Comparison of ENCODE assay signal across 8 cellular contexts in genomic region chr5:18394154-18394804, GRCh38.
DNase-seq lines count a peak whose midpoint lies in the region; ATAC-seq and TF ChIP-seq lines count a peak whose summit lies in the region.

No MANE protein-coding gene starts in this region.

- no peaks in the 10 kb centered on the region for H3K36me3 ChIP-seq in OCI-LY3 (replicated peaks; ENCODE audit: low read depth, low read length)
- no peaks in the 10 kb centered on the region for H3K36me3 ChIP-seq in left ventricle myocardium inferior

- peak; percentile 72 for TF ChIP-seq CTCF in OCI-LY3 (IDR thresholded peaks at IDR 0.05; ENCODE audit: low read depth, low read length)
- peak; percentile 62 for TF ChIP-seq CTCF in left ventricle myocardium inferior (IDR thresholded peaks at IDR 0.05; ENCODE audit: borderline replicate concordance)
- TF ChIP-seq CTCF in retinal pigment epithelial cell (conservative IDR thresholded peaks at IDR 0.05; ENCODE audit: low read depth, low read length) = peak; percentile 94

- H3K79me2 ChIP-seq in OCI-LY3 (ENCODE audit: low read length) = no peaks in the 10 kb centered on the region

- H3K27me3 ChIP-seq in OCI-LY3 (ENCODE audit: low read depth, low read length) (no peaks in the 10 kb centered on the region), left ventricle myocardium inferior (ENCODE audit: low read depth) (peaks cover 20% of the 10 kb centered on the region)

- DNase-seq in Caki2 (ENCODE audit: low read depth) = peak; percentile 59
- DNase-seq in HS-27A (ENCODE audit: low read depth) = peak; percentile 39
- DNase-seq in activated naive CD4-positive, alpha-beta T cell treated with Interleukin-2 at 50 U/mL for 16 hours = peak; percentile 41
- DNase-seq in left ventricle myocardium inferior = no peak
- DNase-seq in retinal pigment epithelial cell (ENCODE audit: low read depth) = peak; percentile 58

- ATAC-seq in GM19455 (IDR thresholded peaks at IDR 0.05; ENCODE audit: unreplicated experiment) (peak; percentile 76), GM18870 (IDR thresholded peaks at IDR 0.05; ENCODE audit: unreplicated experiment) (no peak)

- H3K27ac ChIP-seq in OCI-LY3 (ENCODE audit: low read length) = no peak overlapping the region
- H3K27ac ChIP-seq in left ventricle myocardium inferior (replicated peaks) = no peak overlapping the region

- no peaks in the 10 kb centered on the region for H4K20me1 ChIP-seq in OCI-LY3 (ENCODE audit: insufficient read depth, low read length)

- no peaks in the 10 kb centered on the region for H3K4me1 ChIP-seq in OCI-LY3 (ENCODE audit: low read length)
- no peaks in the 10 kb centered on the region for H3K4me1 ChIP-seq in left ventricle myocardium inferior

- peak overlapping the region; percentile 44 for H3K9ac ChIP-seq in OCI-LY3 (ENCODE audit: low read length)

- in situ Hi-C loops in Caki2 (cut with HindIII; ENCODE audit: low pct_unique_long_range_greater_than_20kb, low sequenced_read_pairs) = no loop called here

- intact Hi-C loops in left ventricle myocardium inferior (cut with micrococcal nuclease) = no loop called here

- H2AFZ ChIP-seq in OCI-LY3 (ENCODE audit: low read depth, low read length) = peak overlapping the region; percentile 91

- peak overlapping the region; percentile 77 for H3K4me2 ChIP-seq in OCI-LY3 (ENCODE audit: low read length)

- H3K9me3 ChIP-seq in OCI-LY3 (ENCODE audit: insufficient read depth, low read length) = no peaks in the 10 kb centered on the region
- no peaks in the 10 kb centered on the region for H3K9me3 ChIP-seq in left ventricle myocardium inferior (replicated peaks)

- H3K4me3 ChIP-seq in OCI-LY3 (ENCODE audit: low read length) (peak overlapping the region; percentile 67), left ventricle myocardium inferior (no peak overlapping the region), retinal pigment epithelial cell (ENCODE audit: low read length) (no peak overlapping the region)
